8 cellular contexts compared by ENCODE assay signal in genomic region chr2:110211938-110212858, GRCh38. TPM values are rescaled to one million over a fixed set of nuclear protein-coding genes. Genes with fewer than 3 reads are reported as not detected.
A peak's percentile ranks its signal among the peaks of the same experiment; 100 is the strongest.
DNase-seq lines count a peak whose midpoint lies in the region; ATAC-seq and TF ChIP-seq lines count a peak whose summit lies in the region.

A gene with protein sequence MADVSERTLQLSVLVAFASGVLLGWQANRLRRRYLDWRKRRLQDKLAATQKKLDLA (minus strand): TSS chr2:110212547. CDS start chr2:110212525, 22 bp downstream.

- H3K27me3 ChIP-seq in SJSA1 (replicated peaks) (peaks cover 3% of the 10 kb centered on the region; the same call in 1 of the 2 replicates), foreskin keratinocyte (no peaks in the 10 kb centered on the region), neuronal stem cell (ENCODE audit: control insufficient read depth in 3 of 3, insufficient read depth in 3 of 3, low read depth in 1 of 3, low read length in 3 of 3) (peaks cover 0 to 16% (median 0%) of the 10 kb centered on the region in 3 experiments)

- H3K14ac ChIP-seq in neuronal stem cell (ENCODE audit: low read length) = no peak within 1 kb of the TSS

- no peak within 1 kb of the TSS for H2AFZ ChIP-seq in neuronal stem cell (ENCODE audit: low read length)

- peak; percentile 88 for ATAC-seq in foreskin keratinocyte

- no peaks in the 10 kb centered on the region for H3K79me1 ChIP-seq in neuronal stem cell (ENCODE audit: low read depth, low read length)

- H2AK5ac ChIP-seq in neuronal stem cell (ENCODE audit: low read depth, low read length) = no peak within 1 kb of the TSS

- H2BK12ac ChIP-seq in neuronal stem cell (ENCODE audit: low read length) = no peak within 1 kb of the TSS

- peak within 1 kb of the TSS; percentile 12 for H3K27ac ChIP-seq in SJSA1
- peak within 1 kb of the TSS; percentile 58 for H3K27ac ChIP-seq in foreskin keratinocyte
- H3K27ac ChIP-seq in neuronal stem cell (replicated peaks; ENCODE audit: low read length) = peak within 1 kb of the TSS; percentile 41
- H3K27ac ChIP-seq in substantia nigra (ENCODE audit: low read depth, low read length, poor library complexity, severe bottlenecking) = peak within 1 kb of the TSS; percentile 76

- no peak within 1 kb of the TSS for H4K91ac ChIP-seq in neuronal stem cell (ENCODE audit: low read depth, low read length, poor library complexity)

- H4K8ac ChIP-seq in neuronal stem cell (ENCODE audit: low read depth, low read length) = no peak within 1 kb of the TSS

- peaks cover 13% of the 10 kb centered on the region for H3K9me3 ChIP-seq in SJSA1 (replicated peaks)
- peaks cover 0 to 2% of the 10 kb centered on the region in 2 donors for H3K9me3 ChIP-seq in neuronal stem cell (replicated peaks in 1 of 2; ENCODE audit: control insufficient read depth in 2 of 2, insufficient read depth in 1 of 2, low read depth in 1 of 2, low read length in 2 of 2)

- H3K4me1 ChIP-seq in SJSA1 (replicated peaks) (peaks cover 12% of the 10 kb centered on the region; the same call in 1 of the 2 replicates), foreskin keratinocyte (peaks cover 9% of the 10 kb centered on the region), neuronal stem cell (ENCODE audit: control insufficient read depth in 2 of 2, insufficient read depth in 1 of 2, low read depth in 1 of 2, low read length in 2 of 2) (peaks cover 0 to 2% of the 10 kb centered on the region in 2 donors)

- no CpG with 5 or more reads among the region's 54 CpGs for WGBS in neuronal stem cell (ENCODE audit: extremely low coverage in 2 of 2, insufficient read length in 2 of 2, insufficient replicate concordance in 1 of 2), 2 donors

- H2BK5ac ChIP-seq in neuronal stem cell (ENCODE audit: low read length) = peak within 1 kb of the TSS; percentile 68

- H3K9ac ChIP-seq in neuronal stem cell (ENCODE audit: low read depth, low read length, poor library complexity) = peak within 1 kb of the TSS; percentile 98

- peak within 1 kb of the TSS; percentile 86 for H3K23ac ChIP-seq in neuronal stem cell (ENCODE audit: low read depth, low read length, poor library complexity)

- DNase-seq in ELF-1 (ENCODE audit: low read depth, low spot score) (peak; percentile 85), GOT3 (lab: John Stamatoyannopoulos, UW) (peak; percentile 10), LHCN-M2 (ENCODE audit: low read depth) (peak; percentile 73), SJSA1 (ENCODE audit: low read depth in 1 of 2, low spot score in 2 of 2) (peak; percentile 68 to 88), foreskin keratinocyte (peak; percentile 47 to 73), neuronal stem cell (ENCODE audit: low spot score) (peak; percentile 58), substantia nigra (lab: John Stamatoyannopoulos, UW) (peak in 48 of 49 donors; percentile 5 to 82 (median 56))
- DNase-seq in activated naive CD4-positive, alpha-beta T cell (lab: John Stamatoyannopoulos, UW) = peak; percentile 29 to 62 (median 42)

- peaks cover 24% of the 10 kb centered on the region for H3K36me3 ChIP-seq in SJSA1
- peaks cover 0 to 11% of the 10 kb centered on the region in 2 donors for H3K36me3 ChIP-seq in neuronal stem cell (replicated peaks in 1 of 2; ENCODE audit: control insufficient read depth in 2 of 2, insufficient read depth in 2 of 2, low read length in 2 of 2)

- H3K18ac ChIP-seq in neuronal stem cell (ENCODE audit: low read length) = peak within 1 kb of the TSS; percentile 97

- no peak within 1 kb of the TSS for H3K4ac ChIP-seq in neuronal stem cell (ENCODE audit: low read length)

- H3K4me3 ChIP-seq in SJSA1 = peak within 1 kb of the TSS; percentile 55
- peak within 1 kb of the TSS in 1 of 2 donors; percentile 97 for H3K4me3 ChIP-seq in neuronal stem cell (ENCODE audit: low read length in 2 of 2)

- H2BK15ac ChIP-seq in neuronal stem cell (ENCODE audit: low read length) = peak within 1 kb of the TSS; percentile 64

- H3K4me2 ChIP-seq in neuronal stem cell (ENCODE audit: insufficient read depth, low read length, poor library complexity, severe bottlenecking) = peak within 1 kb of the TSS; percentile 70

- peak within 1 kb of the TSS; percentile 57 for H2BK120ac ChIP-seq in neuronal stem cell (ENCODE audit: low read depth, low read length)

- no peak for TF ChIP-seq CTCF in foreskin keratinocyte (conservative IDR thresholded peaks at IDR 0.05)

RNA-seq across cellular contexts. Expression of the gene that starts here (rescaled TPM):
- total RNA-seq in LHCN-M2 (2014; rRNA removed) (71.5 and 107 TPM in 2 replicates), foreskin keratinocyte (65.8 and 104 TPM in 2 replicates)
- polyA plus RNA-seq in LHCN-M2 (2012) = 112 TPM
- 93.0 and 187 TPM in 2 replicates for total RNA-seq in SJSA1 (2014; rRNA removed; shearing (Covaris generic))
- polyA plus RNA-seq in foreskin keratinocyte = 99.9 and 152 TPM in 2 replicates
- polyA plus RNA-seq in neuronal stem cell (2013, experiment 1 of 2) = 33.2 TPM
- 36.0 TPM for polyA plus RNA-seq in neuronal stem cell (2013, experiment 2 of 2)

Comparison
In these comparisons a context has a peak if more than half of its experiments do, and no peak if none do; other contexts are left out.
1. DNase-seq: peak in every context shown above with its lines; median percentile 85 in ELF-1; 78 in SJSA1; 73 in LHCN-M2; 60 in foreskin keratinocyte; 58 in neuronal stem cell; 56 in substantia nigra; 42 in activated naive CD4-positive, alpha-beta T cell; 10 in GOT3.
2. H3K27ac ChIP-seq: peak in every context shown above with its lines; median percentile 76 in substantia nigra; 58 in foreskin keratinocyte; 41 in neuronal stem cell; 12 in SJSA1.